In genomic region chr17:14923981-14924380, GRCh38 we compare ENCODE assay signal across 17 cellular contexts.
"Had no signal": no experiment of that assay in that cellular context is flagged by ENCODE, and none has a peak within 500 bp of the region (broad histone marks: within the 10 kb centered on the region; RNA-seq: fewer than 3 reads in every experiment).

No MANE protein-coding gene starts in this region.

- H3K27me3 ChIP-seq: right atrium auricular region, testis, upper lobe of left lung had no signal

- H3K27ac Mint-ChIP-seq: activated naive CD8-positive, alpha-beta T cell treated with anti-CD3 and anti-CD28 coated beads, Interleukin-2, amount 10 ng/mL, durations not matched to agents 7 days and 5 days; activated T-helper 1 cell treated with anti-CD3 and anti-CD28 coated beads, Interleukin-12 subunit alpha, Interleukin-12 subunit beta, Interleukin-2, Interleukin-4 antibody, amounts not matched to agents 30 ng/mL and 10 ng/mL and 1 ng/mL, durations not matched to agents 14 hours and 24 hours and 36 hours; natural killer cell treated with Interleukin-12 subunit alpha and Interleukin-12 subunit beta and Interleukin-15 and Interleukin-18, amount 100 ng/mL, for 72 hours; progenitor cell of endocrine pancreas; stimulated activated naive CD8-positive, alpha-beta T cell treated with anti-CD3 and anti-CD28 coated beads, Interleukin-15, Interleukin-2, amounts not matched to agents 100 ng/mL and 50 ng/mL, for 24 hours; T-helper 2 cell treated with Interferon-gamma antibody and Interleukin-4, amounts not matched to agents 5 μg/mL and 100 μg/mL, for 36 hours had no signal

- H3K4me2 ChIP-seq: hepatocyte had no signal

- H3K9me3 Mint-ChIP-seq: natural killer cell treated with Interleukin-12 subunit alpha and Interleukin-12 subunit beta and Interleukin-15 and Interleukin-18, amount 100 ng/mL, for 72 hours had no signal

- H3K36me3 ChIP-seq: right atrium auricular region, upper lobe of left lung had no signal

- H3K9me3 ChIP-seq: testis had no signal

- H3K27ac ChIP-seq: hepatocyte, right atrium auricular region, testis, upper lobe of left lung had no signal

- H3K4me1 ChIP-seq: right atrium auricular region, testis, upper lobe of left lung had no signal

- H3K4me3 ChIP-seq: hepatocyte, right atrium auricular region, testis, upper lobe of left lung had no signal

- H3K79me2 ChIP-seq: hepatocyte had no signal

- DNase-seq: activated CD4-positive, alpha-beta T cell treated with anti-CD3 and anti-CD28 coated beads, Interleukin-2, amount 50 U/mL, for 1 hour; activated naive CD4-positive, alpha-beta T cell; activated naive CD8-positive, alpha-beta T cell treated with anti-CD3 and anti-CD28 coated beads, Interleukin-2, amount 10 ng/mL, durations not matched to agents 7 days and 5 days; anterior cingulate cortex; kidney; mesendoderm; nucleus accumbens; small intestine; testis; upper lobe of left lung had no signal

- H3K36me3 Mint-ChIP-seq: activated naive CD8-positive, alpha-beta T cell treated with anti-CD3 and anti-CD28 coated beads, Interleukin-2, amount 10 ng/mL, durations not matched to agents 7 days and 5 days; natural killer cell treated with Interleukin-12 subunit alpha and Interleukin-12 subunit beta and Interleukin-15 and Interleukin-18, amount 100 ng/mL, for 72 hours had no signal

- H3K4me3 Mint-ChIP-seq: activated naive CD8-positive, alpha-beta T cell treated with anti-CD3 and anti-CD28 coated beads, Interleukin-2, amount 10 ng/mL, durations not matched to agents 7 days and 5 days; activated T-helper 1 cell treated with anti-CD3 and anti-CD28 coated beads, Interleukin-12 subunit alpha, Interleukin-12 subunit beta, Interleukin-2, Interleukin-4 antibody, amounts not matched to agents 30 ng/mL and 10 ng/mL and 1 ng/mL, durations not matched to agents 14 hours and 24 hours and 36 hours; natural killer cell treated with Interleukin-12 subunit alpha and Interleukin-12 subunit beta and Interleukin-15 and Interleukin-18, amount 100 ng/mL, for 72 hours; stimulated activated naive CD8-positive, alpha-beta T cell treated with anti-CD3 and anti-CD28 coated beads, Interleukin-15, Interleukin-2, amounts not matched to agents 100 ng/mL and 50 ng/mL, for 24 hours; T-helper 2 cell treated with Interferon-gamma antibody and Interleukin-4, amounts not matched to agents 5 μg/mL and 100 μg/mL, for 36 hours had no signal

- ATAC-seq: natural killer cell treated with Interleukin-12 subunit alpha and Interleukin-12 subunit beta and Interleukin-15 and Interleukin-18, amount 100 ng/mL, for 72 hours had no signal

- H3K4me1 Mint-ChIP-seq: activated naive CD8-positive, alpha-beta T cell treated with anti-CD3 and anti-CD28 coated beads, Interleukin-2, amount 10 ng/mL, durations not matched to agents 7 days and 5 days had no signal

- H2AFZ ChIP-seq: hepatocyte had no signal
